In the genomic region with DNA sequence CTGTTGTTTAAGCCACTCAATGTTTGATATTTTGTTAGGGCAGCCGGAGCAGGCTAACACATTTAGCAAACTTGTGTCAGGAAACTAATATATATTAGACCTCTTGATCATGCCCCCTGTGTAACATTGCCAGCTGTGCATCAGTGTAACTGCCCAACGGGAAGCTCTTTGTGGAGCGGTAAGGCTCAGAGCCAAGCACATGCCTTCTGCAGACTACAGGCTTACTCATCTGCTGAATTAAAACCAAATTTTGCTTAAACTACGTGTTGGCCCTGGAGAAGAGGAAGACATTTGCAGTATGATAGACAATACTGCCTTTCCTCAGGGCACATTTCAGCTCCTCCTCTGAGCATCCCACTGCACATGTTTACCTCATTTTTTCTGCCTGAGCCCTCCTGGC, we compare ENCODE assay signal across 2 cellular contexts.
TF ChIP-seq lines count a peak whose summit lies in the region.

No MANE protein-coding gene starts in this region.

TF ChIP-seq in IMR-90, 13 proteins besides CTCF, POLR2A, EP300 and RAD21:
- TF ChIP-seq MAFK (IDR thresholded peaks at IDR 0.05; ENCODE audit: low read depth, low read length) (no peak), MXI1 (IDR thresholded peaks at IDR 0.05; ENCODE audit: borderline replicate concordance, low read depth, low read length) (no peak), NFE2L2 (IDR thresholded peaks at IDR 0.05; ENCODE audit: low read depth, low read length) (no peak), RFX5 (IDR thresholded peaks at IDR 0.05; ENCODE audit: low read depth, low read length) (no peak), MAZ (IDR thresholded peaks at IDR 0.05; ENCODE audit: borderline replicate concordance, low read depth, low read length) (no peak), RCOR1 (IDR thresholded peaks at IDR 0.05; ENCODE audit: insufficient replicate concordance, low read length) (no peak), BHLHE40 (IDR thresholded peaks at IDR 0.05; ENCODE audit: low read depth, low read length) (no peak), CEBPB (IDR thresholded peaks at IDR 0.05; ENCODE audit: low read depth, low read length) (no peak), CHD1 (IDR thresholded peaks at IDR 0.05; ENCODE audit: low read depth, low read length) (no peak), SMC3 (IDR thresholded peaks at IDR 0.05; ENCODE audit: low read depth, low read length) (no peak), FOS (IDR thresholded peaks at IDR 0.05; ENCODE audit: low read depth, low read length) (no peak)
- TF ChIP-seq, protein P1, sequence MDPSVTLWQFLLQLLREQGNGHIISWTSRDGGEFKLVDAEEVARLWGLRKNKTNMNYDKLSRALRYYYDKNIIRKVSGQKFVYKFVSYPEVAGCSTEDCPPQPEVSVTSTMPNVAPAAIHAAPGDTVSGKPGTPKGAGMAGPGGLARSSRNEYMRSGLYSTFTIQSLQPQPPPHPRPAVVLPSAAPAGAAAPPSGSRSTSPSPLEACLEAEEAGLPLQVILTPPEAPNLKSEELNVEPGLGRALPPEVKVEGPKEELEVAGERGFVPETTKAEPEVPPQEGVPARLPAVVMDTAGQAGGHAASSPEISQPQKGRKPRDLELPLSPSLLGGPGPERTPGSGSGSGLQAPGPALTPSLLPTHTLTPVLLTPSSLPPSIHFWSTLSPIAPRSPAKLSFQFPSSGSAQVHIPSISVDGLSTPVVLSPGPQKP (IDR thresholded peaks at IDR 0.05; ENCODE audit: borderline replicate concordance, low read depth, low read length) = no peak
- TF ChIP-seq, protein P2, sequence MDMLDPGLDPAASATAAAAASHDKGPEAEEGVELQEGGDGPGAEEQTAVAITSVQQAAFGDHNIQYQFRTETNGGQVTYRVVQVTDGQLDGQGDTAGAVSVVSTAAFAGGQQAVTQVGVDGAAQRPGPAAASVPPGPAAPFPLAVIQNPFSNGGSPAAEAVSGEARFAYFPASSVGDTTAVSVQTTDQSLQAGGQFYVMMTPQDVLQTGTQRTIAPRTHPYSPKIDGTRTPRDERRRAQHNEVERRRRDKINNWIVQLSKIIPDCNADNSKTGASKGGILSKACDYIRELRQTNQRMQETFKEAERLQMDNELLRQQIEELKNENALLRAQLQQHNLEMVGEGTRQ (IDR thresholded peaks at IDR 0.05; ENCODE audit: low read depth, low read length) = no peak

TF ChIP-seq in HepG2, 621 proteins besides CTCF, POLR2A, EP300 and RAD21:
- TF ChIP-seq, protein P3, sequence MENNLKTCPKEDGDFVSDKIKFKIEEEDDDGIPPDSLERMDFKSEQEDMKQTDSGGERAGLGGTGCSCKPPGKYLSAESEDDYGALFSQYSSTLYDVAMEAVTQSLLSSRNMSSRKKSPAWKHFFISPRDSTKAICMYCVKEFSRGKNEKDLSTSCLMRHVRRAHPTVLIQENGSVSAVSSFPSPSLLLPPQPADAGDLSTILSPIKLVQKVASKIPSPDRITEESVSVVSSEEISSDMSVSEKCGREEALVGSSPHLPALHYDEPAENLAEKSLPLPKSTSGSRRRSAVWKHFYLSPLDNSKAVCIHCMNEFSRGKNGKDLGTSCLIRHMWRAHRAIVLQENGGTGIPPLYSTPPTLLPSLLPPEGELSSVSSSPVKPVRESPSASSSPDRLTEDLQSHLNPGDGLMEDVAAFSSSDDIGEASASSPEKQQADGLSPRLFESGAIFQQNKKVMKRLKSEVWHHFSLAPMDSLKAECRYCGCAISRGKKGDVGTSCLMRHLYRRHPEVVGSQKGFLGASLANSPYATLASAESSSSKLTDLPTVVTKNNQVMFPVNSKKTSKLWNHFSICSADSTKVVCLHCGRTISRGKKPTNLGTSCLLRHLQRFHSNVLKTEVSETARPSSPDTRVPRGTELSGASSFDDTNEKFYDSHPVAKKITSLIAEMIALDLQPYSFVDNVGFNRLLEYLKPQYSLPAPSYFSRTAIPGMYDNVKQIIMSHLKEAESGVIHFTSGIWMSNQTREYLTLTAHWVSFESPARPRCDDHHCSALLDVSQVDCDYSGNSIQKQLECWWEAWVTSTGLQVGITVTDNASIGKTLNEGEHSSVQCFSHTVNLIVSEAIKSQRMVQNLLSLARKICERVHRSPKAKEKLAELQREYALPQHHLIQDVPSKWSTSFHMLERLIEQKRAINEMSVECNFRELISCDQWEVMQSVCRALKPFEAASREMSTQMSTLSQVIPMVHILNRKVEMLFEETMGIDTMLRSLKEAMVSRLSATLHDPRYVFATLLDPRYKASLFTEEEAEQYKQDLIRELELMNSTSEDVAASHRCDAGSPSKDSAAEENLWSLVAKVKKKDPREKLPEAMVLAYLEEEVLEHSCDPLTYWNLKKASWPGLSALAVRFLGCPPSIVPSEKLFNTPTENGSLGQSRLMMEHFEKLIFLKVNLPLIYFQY (CRISPR knock-in tag; IDR thresholded peaks at IDR 0.05; ENCODE audit: borderline replicate concordance) = no peak
- TF ChIP-seq PPARG (CRISPR knock-in tag; conservative IDR thresholded peaks at IDR 0.05) (no peak), ARNT2 (CRISPR knock-in tag; IDR thresholded peaks at IDR 0.05; ENCODE audit: low read depth) (no peak), JUN (CRISPR knock-in tag; IDR thresholded peaks at IDR 0.05) (no peak)
